In the genomic region with DNA sequence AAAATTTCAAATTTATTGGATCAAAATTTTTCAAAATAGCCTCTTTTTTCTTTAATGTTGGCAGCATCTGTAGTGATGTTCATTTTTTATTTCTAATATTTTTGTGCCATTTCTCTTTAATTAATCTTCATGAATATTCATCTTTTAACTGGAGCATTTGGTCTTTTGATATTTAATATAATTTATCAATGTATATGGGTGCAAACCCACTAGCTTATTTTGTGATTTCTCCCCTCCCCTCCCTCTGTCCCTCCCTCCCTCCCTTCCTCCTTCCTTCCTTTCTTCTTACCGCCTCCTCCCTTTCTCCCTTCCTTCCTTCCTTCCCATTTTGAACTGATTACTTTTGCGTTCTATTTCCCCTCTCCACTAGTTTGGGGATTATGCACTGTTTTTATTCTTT, we compare ENCODE assay signal across 30 cellular contexts. TPM values are rescaled to one million over a fixed set of nuclear protein-coding genes. Genes with fewer than 3 reads are reported as not detected.
"Had no signal": no experiment of that assay in that cellular context is flagged by ENCODE, and none has a peak within 500 bp of the region (broad histone marks: within the 10 kb centered on the region; RNA-seq: fewer than 3 reads in every experiment).

No MANE protein-coding gene starts in this region.

- ATAC-seq: naive thymus-derived CD4-positive, alpha-beta T cell; psoas muscle; right cardiac atrium; sciatic nerve; stimulated activated effector memory CD8-positive, alpha-beta T cell treated with anti-CD3 and anti-CD28 coated beads, Interleukin-12 subunit alpha, Interleukin-12 subunit beta, amount 100 ng/mL, for 72 hours; stimulated activated naive CD8-positive, alpha-beta T cell treated with anti-CD3 and anti-CD28 coated beads, Interleukin-15, amount 100 ng/mL, for 72 hours; stimulated activated naive CD8-positive, alpha-beta T cell treated with anti-CD3 and anti-CD28 coated beads, Interleukin-15, Interleukin-2, amounts not matched to agents 100 U/mL and 50 U/mL, for 24 hours; upper lobe of right lung had no signal

- H3K27me3 Mint-ChIP-seq: progenitor cell of endocrine pancreas; stimulated activated naive CD8-positive, alpha-beta T cell treated with anti-CD3 and anti-CD28 coated beads, Interleukin-15, amount 100 ng/mL, for 72 hours; type B pancreatic cell had no signal

- DNase-seq: naive thymus-derived CD4-positive, alpha-beta T cell; natural killer cell; occipital lobe; ovary; posterior cingulate gyrus; psoas muscle; stimulated activated CD4-positive, alpha-beta T cell treated with anti-CD3 and anti-CD28 coated beads, Interleukin-15, amount 100 ng/mL, for 24 hours; stimulated activated CD4-positive, alpha-beta T cell treated with anti-CD3 and anti-CD28 coated beads, Interleukin-2, amount 100 ng/mL, for 24 hours; stimulated activated CD4-positive, alpha-beta T cell treated with anti-CD3 and anti-CD28 coated beads, Interleukin-2, amount 100 ng/mL, for 48 hours; stimulated activated CD4-positive, alpha-beta T cell treated with anti-CD3 and anti-CD28 coated beads, Interleukin-4, amount 100 ng/mL, for 24 hours; stimulated activated naive CD4-positive, alpha-beta T cell; stimulated activated naive CD8-positive, alpha-beta T cell treated with anti-CD3 and anti-CD28 coated beads, Interleukin-15, amount 100 ng/mL, for 72 hours; stimulated activated naive CD8-positive, alpha-beta T cell treated with anti-CD3 and anti-CD28 coated beads, Interleukin-15, Interleukin-2, amounts not matched to agents 100 U/mL and 50 U/mL, for 24 hours; substantia nigra; testis; tibial artery; transverse colon; upper lobe of right lung; uterus had no signal

- H3K4me1 ChIP-seq: neural progenitor cell, testis had no signal

- H3K4me2 ChIP-seq: neural progenitor cell had no signal

- H3K4me3 ChIP-seq: neural progenitor cell, ovary, psoas muscle, skin epidermis, suprapubic skin, testis, tibial artery, transverse colon, upper lobe of right lung, uterus had no signal

- H3K4me3 Mint-ChIP-seq: naive thymus-derived CD4-positive, alpha-beta T cell; natural killer cell; nephron; neural progenitor cell; stimulated activated effector memory CD8-positive, alpha-beta T cell treated with anti-CD3 and anti-CD28 coated beads, Interleukin-12 subunit alpha, Interleukin-12 subunit beta, amount 100 ng/mL, for 72 hours; stimulated activated naive CD8-positive, alpha-beta T cell treated with anti-CD3 and anti-CD28 coated beads, Interleukin-15, amount 100 ng/mL, for 72 hours; type B pancreatic cell had no signal

- H3K27ac Mint-ChIP-seq: naive thymus-derived CD4-positive, alpha-beta T cell; neural progenitor cell; progenitor cell of endocrine pancreas; stimulated activated effector memory CD8-positive, alpha-beta T cell treated with anti-CD3 and anti-CD28 coated beads, Interleukin-12 subunit alpha, Interleukin-12 subunit beta, amount 100 ng/mL, for 72 hours; stimulated activated naive CD8-positive, alpha-beta T cell treated with anti-CD3 and anti-CD28 coated beads, Interleukin-15, amount 100 ng/mL, for 72 hours; type B pancreatic cell had no signal

- H3K27ac ChIP-seq: neural progenitor cell, ovary, parathyroid adenoma, psoas muscle, skin epidermis, suprapubic skin, testis, tibial artery, transverse colon, upper lobe of right lung, uterus had no signal

- H3K36me3 ChIP-seq: neural progenitor cell, ovary, suprapubic skin, tibial artery, transverse colon, upper lobe of right lung, uterus had no signal

- H3K27me3 ChIP-seq: neural progenitor cell, ovary, suprapubic skin, testis, tibial artery, transverse colon, upper lobe of right lung, uterus had no signal

- H3K36me3 Mint-ChIP-seq: naive thymus-derived CD4-positive, alpha-beta T cell; natural killer cell; neural progenitor cell; stimulated activated effector memory CD8-positive, alpha-beta T cell treated with anti-CD3 and anti-CD28 coated beads, Interleukin-12 subunit alpha, Interleukin-12 subunit beta, amount 100 ng/mL, for 72 hours; type B pancreatic cell had no signal

- H3K9me3 Mint-ChIP-seq: naive thymus-derived CD4-positive, alpha-beta T cell; natural killer cell; neural progenitor cell; stimulated activated effector memory CD8-positive, alpha-beta T cell treated with anti-CD3 and anti-CD28 coated beads, Interleukin-12 subunit alpha, Interleukin-12 subunit beta, amount 100 ng/mL, for 72 hours; stimulated activated naive CD8-positive, alpha-beta T cell treated with anti-CD3 and anti-CD28 coated beads, Interleukin-15, amount 100 ng/mL, for 72 hours; type B pancreatic cell had no signal

- H3K9ac ChIP-seq: neural progenitor cell, parathyroid adenoma had no signal

- H3K9me3 ChIP-seq: ovary, psoas muscle, suprapubic skin, testis, tibial artery, transverse colon, upper lobe of right lung, uterus had no signal

- H3K4me1 Mint-ChIP-seq: natural killer cell; stimulated activated effector memory CD8-positive, alpha-beta T cell treated with anti-CD3 and anti-CD28 coated beads, Interleukin-12 subunit alpha, Interleukin-12 subunit beta, amount 100 ng/mL, for 72 hours had no signal

- H2AFZ ChIP-seq: neural progenitor cell, parathyroid adenoma had no signal

- H3K79me2 ChIP-seq: parathyroid adenoma had no signal

RNA-seq across cellular contexts. Expression of a gene that starts 49.2 kb away (rescaled TPM):
- polyA plus RNA-seq: naive thymus-derived CD4-positive, alpha-beta T cell; neural cell had no signal
